In genomic region chr2:200472853-200473464, GRCh38 we compare ENCODE assay signal across 20 cellular contexts.
"Had no signal": no experiment of that assay in that cellular context is flagged by ENCODE, and none has a peak within 500 bp of the region (broad histone marks: within the 10 kb centered on the region; RNA-seq: fewer than 3 reads in every experiment).

No MANE protein-coding gene starts in this region.

- H3K4me1 ChIP-seq: prostate gland had no signal

- ATAC-seq: activated naive CD8-positive, alpha-beta T cell treated with anti-CD3 and anti-CD28 coated beads, Interleukin-2, amount 50 U/mL, for 24 hours; left ventricle myocardium superior; natural killer cell; right cardiac atrium had no signal

- H3K36me3 ChIP-seq: prostate gland had no signal

- H3K27ac ChIP-seq: esophagus muscularis mucosa, hepatocyte, prostate gland, stomach, testis had no signal

- H3K4me3 ChIP-seq: esophagus muscularis mucosa, hepatocyte, prostate gland, smooth muscle cell, stomach, testis had no signal

- H2AFZ ChIP-seq: hepatocyte had no signal

- H3K9me3 ChIP-seq: esophagus muscularis mucosa, prostate gland, stomach, testis had no signal

- H3K27me3 ChIP-seq: esophagus muscularis mucosa, hepatocyte, stomach, testis had no signal

- H3K9me3 Mint-ChIP-seq: activated CD4-positive, alpha-beta T cell treated with anti-CD3 and anti-CD28 coated beads, Interleukin-2, amount 10 ng/mL, durations not matched to agents 24 days and 14 days; activated naive CD4-positive, alpha-beta T cell treated with anti-CD3 and anti-CD28 coated beads for 36 hours; activated naive CD8-positive, alpha-beta T cell treated with anti-CD3 and anti-CD28 coated beads, Interleukin-2, amount 50 U/mL, for 24 hours; natural killer cell; T-helper 1 cell treated with Interleukin-12 subunit alpha and Interleukin-12 subunit beta and Interleukin-4 antibody, amounts not matched to agents 30 μg/mL and 1 μg/mL, for 36 hours had no signal

- H3K4me3 Mint-ChIP-seq: activated CD4-positive, alpha-beta T cell treated with anti-CD3 and anti-CD28 coated beads, Interleukin-2, amount 10 ng/mL, durations not matched to agents 24 days and 14 days; activated naive CD4-positive, alpha-beta T cell treated with anti-CD3 and anti-CD28 coated beads for 36 hours; activated naive CD8-positive, alpha-beta T cell treated with anti-CD3 and anti-CD28 coated beads, Interleukin-2, amount 50 U/mL, for 24 hours; natural killer cell; T-helper 1 cell treated with Interleukin-12 subunit alpha and Interleukin-12 subunit beta and Interleukin-4 antibody, amounts not matched to agents 30 μg/mL and 1 μg/mL, for 36 hours had no signal

- DNase-seq: activated CD4-positive, alpha-beta T cell treated with anti-CD3 and anti-CD28 coated beads, Interleukin-2, amount 10 ng/mL, durations not matched to agents 24 days and 14 days; activated CD8-positive, alpha-beta memory T cell treated with anti-CD3 and anti-CD28 coated beads for 24 hours; activated naive CD4-positive, alpha-beta T cell treated with anti-CD3 and anti-CD28 coated beads for 36 hours; activated naive CD8-positive, alpha-beta T cell treated with anti-CD3 and anti-CD28 coated beads, Interleukin-2, amount 50 U/mL, for 24 hours; aorta; cortex of kidney; effector CD4-positive, alpha-beta T cell; islet precursor cell; left ventricle myocardium superior; natural killer cell; nucleus accumbens; right cardiac atrium; stimulated activated CD4-positive, alpha-beta T cell treated with anti-CD3 and anti-CD28 coated beads, Interleukin-4, amount 100 ng/mL, for 4 hours; stomach; testis had no signal

- H3K27ac Mint-ChIP-seq: activated CD4-positive, alpha-beta T cell treated with anti-CD3 and anti-CD28 coated beads, Interleukin-2, amount 10 ng/mL, durations not matched to agents 24 days and 14 days; activated naive CD4-positive, alpha-beta T cell treated with anti-CD3 and anti-CD28 coated beads for 36 hours; activated naive CD8-positive, alpha-beta T cell treated with anti-CD3 and anti-CD28 coated beads, Interleukin-2, amount 50 U/mL, for 24 hours; natural killer cell; T-helper 1 cell treated with Interleukin-12 subunit alpha and Interleukin-12 subunit beta and Interleukin-4 antibody, amounts not matched to agents 30 μg/mL and 1 μg/mL, for 36 hours had no signal

- H3K36me3 Mint-ChIP-seq: natural killer cell had no signal

- H3K4me2 ChIP-seq: hepatocyte, smooth muscle cell had no signal

- H3K27me3 Mint-ChIP-seq: activated CD4-positive, alpha-beta T cell treated with anti-CD3 and anti-CD28 coated beads, Interleukin-2, amount 10 ng/mL, durations not matched to agents 24 days and 14 days; activated naive CD8-positive, alpha-beta T cell treated with anti-CD3 and anti-CD28 coated beads, Interleukin-2, amount 50 U/mL, for 24 hours had no signal

- H3K79me2 ChIP-seq: hepatocyte had no signal
